Comparison of ENCODE assay signal across 25 cellular contexts in the genomic region with DNA sequence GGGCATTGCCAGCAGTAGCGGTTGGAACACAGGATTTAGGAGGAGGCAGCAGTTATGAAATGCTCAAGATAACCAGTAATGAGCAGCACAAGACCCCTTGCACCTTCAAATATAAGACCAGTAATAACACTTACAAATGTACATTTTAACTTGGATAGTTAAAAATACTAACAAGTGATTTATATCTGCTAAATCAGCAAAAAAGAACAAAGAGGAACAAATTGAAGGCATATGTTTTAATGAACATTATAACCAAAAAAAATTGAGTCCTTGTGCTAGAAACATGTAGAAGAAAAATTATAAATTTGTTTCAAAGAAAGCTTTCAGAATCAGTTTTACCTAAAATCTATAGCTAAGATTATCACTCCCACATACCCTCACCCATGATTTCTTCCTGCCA.
"Had no signal": no experiment of that assay in that cellular context is flagged by ENCODE, and none has a peak within 500 bp of the region (broad histone marks: within the 10 kb centered on the region; RNA-seq: fewer than 3 reads in every experiment).

No MANE protein-coding gene starts in this region.

- H3K9ac ChIP-seq: SK-N-SH had no signal

- H3K27me3 ChIP-seq: adrenal gland had no signal

- DNase-seq: activated CD4-positive, alpha-beta T cell treated with anti-CD3 and anti-CD28 coated beads for 4 hours; activated CD8-positive, alpha-beta memory T cell treated with anti-CD3 and anti-CD28 coated beads, Interleukin-2, amount 50 U/mL, for 4 hours; activated CD8-positive, alpha-beta T cell treated with anti-CD3 and anti-CD28 coated beads for 36 hours; activated naive CD4-positive, alpha-beta T cell treated with anti-CD3 and anti-CD28 coated beads, Interleukin-2, amount 50 U/mL, for 16 hours; activated naive CD8-positive, alpha-beta T cell treated with anti-CD3 and anti-CD28 coated beads, Interleukin-2, amount 10 ng/mL, durations not matched to agents 7 days and 5 days; adrenal gland; anterior cingulate cortex; central memory CD4-positive, alpha-beta T cell; NCI-H1105 treated with DMSO at 0.1 percent for 48 hours; NCI-H146; NCI-H187 treated with DMSO at 0.1 percent for 48 hours; NCI-H2081 treated with DMSO at 0.1 percent for 48 hours; NCI-H2171; NCI-H2227 treated with DMSO at 0.1 percent for 48 hours; NCI-H446 treated with DMSO at 0.1 percent for 48 hours; NCI-H524 treated with DMSO at 0.1 percent for 48 hours; NCI-H748 treated with DMSO at 0.1 percent for 48 hours; OCI-M1; RPMI8226; SK-N-SH; T-helper 1 cell; WERI-Rb-1 had no signal

- H3K27ac ChIP-seq: adrenal gland, WERI-Rb-1 had no signal

- H3K4me3 ChIP-seq: adrenal gland had no signal

- ATAC-seq: activated CD4-positive, CD25-positive, alpha-beta regulatory T cell treated with anti-CD3 and anti-CD28 coated beads, Interleukin-2, amount 50 U/mL, for 24 hours; activated CD8-positive, alpha-beta T cell treated with anti-CD3 and anti-CD28 coated beads for 36 hours; Panc1; Right ventricle myocardium inferior had no signal

- H3K4me2 ChIP-seq: SK-N-SH had no signal

- H3K9me3 ChIP-seq: adrenal gland, SK-N-SH had no signal
